In genomic region chr6:24547243-24547642, GRCh38 we compare ENCODE assay signal across 10 cellular contexts. TPM values are rescaled to one million over a fixed set of nuclear protein-coding genes. Genes with fewer than 3 reads are reported as not detected.
DNase-seq lines count a peak whose midpoint lies in the region; ATAC-seq and TF ChIP-seq lines count a peak whose summit lies in the region.
"Had no signal": no experiment of that assay in that cellular context is flagged by ENCODE, and none has a peak within 500 bp of the region (broad histone marks: within the 10 kb centered on the region; RNA-seq: fewer than 3 reads in every experiment).

No MANE protein-coding gene starts in this region.

- intact Hi-C loops in dorsolateral prefrontal cortex (cut with DNase I) = no loop called here

- H3K27ac ChIP-seq in dorsolateral prefrontal cortex = peak overlapping the region in 4 of 59 donors; percentile 8 to 42 (median 41)
- H3K27ac ChIP-seq: stomach had no signal

- ATAC-seq in GM21381 (IDR thresholded peaks at IDR 0.05; ENCODE audit: unreplicated experiment) = peak; percentile 68
- ATAC-seq in HG03135 (IDR thresholded peaks at IDR 0.05; ENCODE audit: unreplicated experiment) = no peak
- no peak for ATAC-seq in HG03196 (IDR thresholded peaks at IDR 0.05; ENCODE audit: unreplicated experiment)

- peak; percentile 17 to 56 for DNase-seq in NOMO-1 (lab: John Stamatoyannopoulos, UW; ENCODE audit: unreplicated experiment in 2 of 2)
- peak; percentile 5 for DNase-seq in activated gamma-delta T cell treated with anti-CD3 and anti-CD28 coated beads, Interleukin-2, amount 50 U/mL, for 16 hours (ENCODE audit: low read depth)
- peak; percentile 52 for DNase-seq in stimulated activated CD4-positive, alpha-beta T cell treated with anti-CD3 and anti-CD28 coated beads, Interleukin-4, amount 100 ng/mL, for 24 hours
- no peak for DNase-seq in dorsolateral prefrontal cortex
- DNase-seq in pons (ENCODE audit: low spot score) = no peak
- DNase-seq: activated B cell treated with CpG ODN at 0.5 μM for 24 hours, stomach had no signal

- no peak overlapping the region for H3K4me3 ChIP-seq in dorsolateral prefrontal cortex
- H3K4me3 ChIP-seq: stomach had no signal

- no peak for TF ChIP-seq CTCF in dorsolateral prefrontal cortex (IDR thresholded peaks at IDR 0.05 in 54 of 56, conservative IDR thresholded peaks at IDR 0.05 in 2 of 56; ENCODE audit: low read depth in 1 of 56, partially characterized antibody in 56 of 56)

- peaks cover 0 to 3% (median 0%) of the 10 kb centered on the region in 45 donors for H3K27me3 ChIP-seq in dorsolateral prefrontal cortex

RNA-seq across cellular contexts. Expression of gene ALDH5A1, which starts 52.5 kb away (rescaled TPM):
- 10 to 100 TPM; 31.4 to 76.9 (median 56.3) TPM for total RNA-seq in dorsolateral prefrontal cortex

RNA-seq across cellular contexts. Expression of gene GPLD1, which starts 57.9 kb away (rescaled TPM):
- total RNA-seq in dorsolateral prefrontal cortex = 10 to 100 TPM in 119 of 120 experiments, 1 to 10 TPM in 1; 10.0 to 42.4 (median 20.7) TPM

Comparison
In these comparisons a context has a peak if more than half of its experiments do, and no peak if none do; other contexts are left out.
1. DNase-seq: peak in NOMO-1 (2 of 2), activated gamma-delta T cell treated with anti-CD3 and anti-CD28 coated beads, Interleukin-2, amount 50 U/mL, for 16 hours (single experiment) and stimulated activated CD4-positive, alpha-beta T cell treated with anti-CD3 and anti-CD28 coated beads, Interleukin-4, amount 100 ng/mL, for 24 hours (single experiment); none in dorsolateral prefrontal cortex (0 of 10) and pons (single experiment).